In genomic region chr2:20225294-20226151, GRCh38 we compare ENCODE assay signal across 8 cellular contexts. TPM values are rescaled to one million over a fixed set of nuclear protein-coding genes. Genes with fewer than 3 reads are reported as not detected.
DNase-seq lines count a peak whose midpoint lies in the region; ATAC-seq, FAIRE-seq and TF ChIP-seq lines count a peak whose summit lies in the region.

No MANE protein-coding gene starts in this region.

- ATAC-seq in HG02884 (IDR thresholded peaks at IDR 0.05; ENCODE audit: unreplicated experiment), result peak; percentile 61

- CTCF ChIA-PET in activated CD4-positive, alpha-beta memory T cell treated with anti-CD3 and anti-CD28 coated beads, Interleukin-2, amount 10 ng/mL, durations not matched to agents 7 days and 5 days (lab: Charles Lee), result interaction anchor here (0.7 to 1.4 kb wide), 13 partner anchors 8 to 426 kb away, joined by 3 to 7 read pairs (median 3); partner anchors contain the start of genes HS1BP3 and RHOB

- POLR2A ChIA-PET in activated CD4-positive, alpha-beta memory T cell treated with anti-CD3 and anti-CD28 coated beads, Interleukin-2, amount 10 ng/mL, durations not matched to agents 7 days and 5 days (lab: Charles Lee), result interaction anchor here (0.8 to 1.2 kb wide), 2 partner anchors 17 to 37 kb away, joined by 3 read pairs; no protein-coding TSS in a partner anchor

- TF ChIP-seq CTCF in fibroblast of villous mesenchyme (IDR thresholded peaks at IDR 0.05; ENCODE audit: insufficient read depth, low read depth, low read length), result peak; percentile 57
- TF ChIP-seq CTCF in nephron progenitor cell (IDR thresholded peaks at IDR 0.05), result peak; percentile 36

- TF ChIP-seq POLR2A in GM12892 (IDR thresholded peaks at IDR 0.05; ENCODE audit: low read depth, low read length), result no peak

- H3K4me1 Mint-ChIP-seq in activated CD4-positive, alpha-beta memory T cell treated with anti-CD3 and anti-CD28 coated beads, Interleukin-2, amount 10 ng/mL, durations not matched to agents 7 days and 5 days, result peaks cover 12% of the 10 kb centered on the region
- peaks cover 34% of the 10 kb centered on the region for H3K4me1 Mint-ChIP-seq in nephron progenitor cell

- H3K27me3 Mint-ChIP-seq in activated CD4-positive, alpha-beta memory T cell treated with anti-CD3 and anti-CD28 coated beads, Interleukin-2, amount 10 ng/mL, durations not matched to agents 7 days and 5 days, result peaks cover 59% of the 10 kb centered on the region
- peaks cover under 1% of the 10 kb centered on the region for H3K27me3 Mint-ChIP-seq in nephron progenitor cell (ENCODE audit: low read depth, poor library complexity)

- no peak overlapping the region for H3K27ac Mint-ChIP-seq in activated CD4-positive, alpha-beta memory T cell treated with anti-CD3 and anti-CD28 coated beads, Interleukin-2, amount 10 ng/mL, durations not matched to agents 7 days and 5 days
- no peak overlapping the region for H3K27ac Mint-ChIP-seq in nephron progenitor cell

- peak overlapping the region; percentile 43 for H3K4me3 Mint-ChIP-seq in activated CD4-positive, alpha-beta memory T cell treated with anti-CD3 and anti-CD28 coated beads, Interleukin-2, amount 10 ng/mL, durations not matched to agents 7 days and 5 days
- H3K4me3 Mint-ChIP-seq in nephron progenitor cell, result peak overlapping the region; percentile 80

- peak; percentile 54 for FAIRE-seq in GM12892 (lab: Jason Lieb, UNC)

- DNase-seq in AG08395 (ENCODE audit: low spot score) (peak; percentile 29), GM12892 (ENCODE audit: insufficient read length) (peak; percentile 81), NCI-H2107 treated with DMSO at 0.1 percent for 48 hours (lab: John Stamatoyannopoulos, UW; ENCODE audit: unreplicated experiment) (peak; percentile 39), fibroblast of villous mesenchyme (ENCODE audit: low read depth) (peak; percentile 65), nephron progenitor cell (no peak), dedifferentiated amniotic fluid mesenchymal stem cell (ENCODE audit: extremely low spot score) (no peak)
- peak; percentile 46 for DNase-seq in activated CD4-positive, alpha-beta memory T cell treated with anti-CD3 and anti-CD28 coated beads, Interleukin-2, amount 10 ng/mL, durations not matched to agents 7 days and 5 days

- H3K4me3 ChIP-seq in fibroblast of villous mesenchyme (ENCODE audit: low read depth, low read length), result peak overlapping the region; percentile 66

- no peaks in the 10 kb centered on the region for H3K9me3 Mint-ChIP-seq in activated CD4-positive, alpha-beta memory T cell treated with anti-CD3 and anti-CD28 coated beads, Interleukin-2, amount 10 ng/mL, durations not matched to agents 7 days and 5 days
- H3K9me3 Mint-ChIP-seq in nephron progenitor cell, result peaks cover 3% of the 10 kb centered on the region

- H3K36me3 Mint-ChIP-seq in activated CD4-positive, alpha-beta memory T cell treated with anti-CD3 and anti-CD28 coated beads, Interleukin-2, amount 10 ng/mL, durations not matched to agents 7 days and 5 days (ENCODE audit: low read depth), result no peaks in the 10 kb centered on the region
- H3K36me3 Mint-ChIP-seq in nephron progenitor cell (ENCODE audit: low read depth), result no peaks in the 10 kb centered on the region

RNA-seq across cellular contexts. Expression of gene SDC1, which starts 0.6 kb away (rescaled TPM):
- polyA plus RNA-seq in GM12892 (2012; ENCODE audit: missing spikeins), result 20.6 TPM
- total RNA-seq in activated CD4-positive, alpha-beta memory T cell treated with anti-CD3 and anti-CD28 coated beads, Interleukin-2, amount 10 ng/mL, durations not matched to agents 7 days and 5 days, result under 1 TPM in 1 of 2 experiments, not detected in 1; 0.33 TPM
- 68.0 and 110 TPM in 2 replicates for total RNA-seq in fibroblast of villous mesenchyme

Comparison
In these comparisons a context has a peak if more than half of its experiments do, and no peak if none do; other contexts are left out.
1. DNase-seq: peak in AG08395 (single experiment), GM12892 (single experiment), NCI-H2107 treated with DMSO at 0.1 percent for 48 hours (single experiment), activated CD4-positive, alpha-beta memory T cell treated with anti-CD3 and anti-CD28 coated beads, Interleukin-2, amount 10 ng/mL, durations not matched to agents 7 days and 5 days (single experiment) and fibroblast of villous mesenchyme (single experiment); none in nephron progenitor cell (single experiment) and dedifferentiated amniotic fluid mesenchymal stem cell (single experiment).
2. RNA of gene SDC1, which starts 0.6 kb away (total RNA-seq): 68.0 to 110 TPM in fibroblast of villous mesenchyme; 0.33 TPM in activated CD4-positive, alpha-beta memory T cell treated with anti-CD3 and anti-CD28 coated beads, Interleukin-2, amount 10 ng/mL, durations not matched to agents 7 days and 5 days; every median in the first group is over 10 times any median in the second.